Comparison of ENCODE assay signal across 7 cellular contexts in genomic region chr18:23619388-23619873, GRCh38. TPM values are rescaled to one million over a fixed set of nuclear protein-coding genes. Genes with fewer than 3 reads are reported as not detected.
DNase-seq lines count a peak whose midpoint lies in the region; ATAC-seq, FAIRE-seq and TF ChIP-seq lines count a peak whose summit lies in the region.

No MANE protein-coding gene starts in this region.

- no peaks in the 10 kb centered on the region for H3K9me3 Mint-ChIP-seq in brain

- peak overlapping the region in 1 of 5 experiments; percentile 28 for H3K27ac Mint-ChIP-seq in brain

- FAIRE-seq in GM12891 (lab: Jason Lieb, UNC) (peak; percentile 79), HTR-8/SVneo (lab: Jason Lieb, UNC) (no peak)

- H3K4me1 Mint-ChIP-seq in brain = peaks cover 20% of the 10 kb centered on the region

- H3K27me3 Mint-ChIP-seq in brain = peaks cover 43% of the 10 kb centered on the region

- no peaks in the 10 kb centered on the region for H3K36me3 Mint-ChIP-seq in brain

- TF ChIP-seq POLR2A in GM12891 (IDR thresholded peaks at IDR 0.05; ENCODE audit: low read depth, low read length) = no peak
- TF ChIP-seq POLR2A in right lobe of liver (IDR thresholded peaks at IDR 0.05) = no peak

- DNase-seq in GM12891 (ENCODE audit: insufficient read length, low spot score) = peak; percentile 22
- DNase-seq in right lobe of liver = peak in 2 of 3 donors; percentile 52 to 59
- no peak for DNase-seq in thoracic aorta (ENCODE audit: low spot score)
- no peak for DNase-seq in HTR-8/SVneo (ENCODE audit: insufficient read length, low spot score)
- no peak for DNase-seq in mesenteric fat pad (ENCODE audit: low spot score)

- no peaks in the 10 kb centered on the region for H3K9me3 ChIP-seq in right lobe of liver
- H3K9me3 ChIP-seq in thoracic aorta = no peaks in the 10 kb centered on the region

- ATAC-seq in HG03135 (IDR thresholded peaks at IDR 0.05; ENCODE audit: unreplicated experiment) = peak; percentile 40
- ATAC-seq in right lobe of liver = peak; percentile 41 to 67 (median 61)
- ATAC-seq in thoracic aorta (ENCODE audit: insufficient number of reproducible peaks, low FRiP score, low read depth) = no peak

- H3K4me1 ChIP-seq in right lobe of liver (peaks cover 0 to 20% (median 4%) of the 10 kb centered on the region in 4 donors), thoracic aorta (ENCODE audit: control insufficient read depth in 1 of 2, low read depth in 2 of 2) (peaks cover 4% of the 10 kb centered on the region in 2 donors)

- intact Hi-C loops in right lobe of liver (cut with DNase I) = no loop called here

- WGBS in right lobe of liver (ENCODE audit: insufficient coverage, low coverage, low lambda C conversion rate, missing lambda C conversion rate) = 17% methylated on average over 15 of the region's 41 CpGs

- H3K36me3 ChIP-seq in right lobe of liver = no peaks in the 10 kb centered on the region
- H3K36me3 ChIP-seq in thoracic aorta = no peaks in the 10 kb centered on the region

- peak overlapping the region; percentile 53 to 79 (median 72) for H3K4me3 Mint-ChIP-seq in brain

- TF ChIP-seq CTCF in brain (conservative IDR thresholded peaks at IDR 0.05) (no peak), right lobe of liver (IDR thresholded peaks at IDR 0.05) (no peak), thoracic aorta (IDR thresholded peaks at IDR 0.05) (peak; percentile 10)

- peak overlapping the region; percentile 40 to 56 (median 45) for H3K4me3 ChIP-seq in right lobe of liver
- peak overlapping the region; percentile 75 for H3K4me3 ChIP-seq in thoracic aorta

- H3K27me3 ChIP-seq in right lobe of liver (no peaks in the 10 kb centered on the region), thoracic aorta (replicated peaks; ENCODE audit: insufficient read depth) (no peaks in the 10 kb centered on the region)

- H3K27ac ChIP-seq in right lobe of liver (peak overlapping the region in 1 of 3 donors; percentile 41), thoracic aorta (no peak overlapping the region)

TF ChIP-seq in GM12891, 5 proteins besides CTCF, POLR2A, EP300 and RAD21:
- TF ChIP-seq PAX5 (IDR thresholded peaks at IDR 0.05; ENCODE audit: insufficient read depth, low read length, severe bottlenecking) (no peak), POU2F2 (IDR thresholded peaks at IDR 0.05; ENCODE audit: low read depth, low read length) (no peak), TAF1 (IDR thresholded peaks at IDR 0.05; ENCODE audit: low read depth, low read length) (no peak), SPI1 (IDR thresholded peaks at IDR 0.05; ENCODE audit: low read depth, low read length) (no peak), POLR2AphosphoS5 (IDR thresholded peaks at IDR 0.05; ENCODE audit: low read depth, low read length) (no peak)

RNA-seq across cellular contexts. Expression of gene NPC1, which starts 33.1 kb away (rescaled TPM):
- polyA plus RNA-seq in GM12891 (2012; ENCODE audit: low read depth, missing spikeins) = 8.0 TPM
- polyA plus RNA-seq in brain (ENCODE audit: insufficient read depth, low read depth, low replicate concordance) = 44.6 TPM
- total RNA-seq in right lobe of liver (10 to 100 TPM; 11.9 to 31.2 (median 20.0) TPM), thoracic aorta (10 to 100 TPM; 85.6 to 96.7 TPM), mesenteric fat pad (59.3 TPM)

RNA-seq across cellular contexts. Expression of gene ANKRD29, which starts 43.3 kb away (rescaled TPM):
- 0.85 TPM for polyA plus RNA-seq in GM12891 (2012; ENCODE audit: low read depth, missing spikeins)
- 1.2 TPM for polyA plus RNA-seq in brain (ENCODE audit: insufficient read depth, low read depth, low replicate concordance)
- 1 to 10 TPM in 4 of 6 experiments, under 1 TPM in 2; 0.39 to 4.8 (median 1.1) TPM for total RNA-seq in right lobe of liver
- total RNA-seq in thoracic aorta = 10 to 100 TPM in 1 of 2 donors, 1 to 10 TPM in 1; 5.6 to 15.7 TPM
- total RNA-seq in mesenteric fat pad = 11.9 TPM

Comparison
In these comparisons a context has a peak if more than half of its experiments do, and no peak if none do; other contexts are left out.
1. DNase-seq: peak in GM12891 (single experiment) and right lobe of liver (2 of 3); none in thoracic aorta (single experiment), HTR-8/SVneo (single experiment) and mesenteric fat pad (single experiment).